ENCODE assay signal across 11 cellular contexts in the genomic region with DNA sequence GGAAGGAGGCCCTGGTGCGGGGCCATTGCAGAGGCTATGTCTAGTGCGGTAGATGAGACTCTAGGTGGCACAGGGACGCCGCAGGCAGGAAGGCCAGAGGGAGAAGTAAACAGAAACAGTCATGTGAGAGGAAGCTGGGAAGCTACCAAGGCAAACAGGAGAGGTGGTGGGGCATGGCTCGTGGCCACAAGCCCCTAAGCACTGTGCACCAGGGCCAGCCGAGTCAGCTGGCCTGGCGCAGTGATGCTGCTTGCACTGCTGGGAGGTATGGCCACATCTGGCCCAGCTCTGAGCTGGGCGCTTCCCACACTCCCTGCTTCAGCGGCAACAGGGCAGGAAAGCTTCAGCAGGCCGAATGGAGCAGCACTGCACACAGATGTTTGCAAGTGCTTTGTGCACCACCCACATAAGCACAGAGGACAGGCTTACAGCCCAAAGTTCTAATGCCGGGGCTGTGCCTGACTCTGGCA.
A peak's percentile ranks its signal among the peaks of the same experiment; 100 is the strongest.
DNase-seq lines count a peak whose midpoint lies in the region; ATAC-seq and TF ChIP-seq lines count a peak whose summit lies in the region.
"Had no signal": no experiment of that assay in that cellular context is flagged by ENCODE, and none has a peak within 500 bp of the region (broad histone marks: within the 10 kb centered on the region; RNA-seq: fewer than 3 reads in every experiment).

No MANE protein-coding gene starts in this region.

- H3K27me3 Mint-ChIP-seq in type B pancreatic cell: no peaks in the 10 kb centered on the region

- peak overlapping the region; percentile 37 for H3K27ac Mint-ChIP-seq in type B pancreatic cell

- TF ChIP-seq POLR2A in heart left ventricle (IDR thresholded peaks at IDR 0.05) (no peak), gastroesophageal sphincter (IDR thresholded peaks at IDR 0.05) (no peak)

- peaks cover 60% of the 10 kb centered on the region for H3K4me1 Mint-ChIP-seq in type B pancreatic cell (ENCODE audit: unreplicated experiment)

- DNase-seq in heart left ventricle (no peak), Right ventricle myocardium superior (no peak), type B pancreatic cell (ENCODE audit: extremely low spot score, unreplicated experiment) (no peak), SJCRH30 (no peak)
- DNase-seq: NCI-H526; stimulated activated CD8-positive, alpha-beta memory T cell treated with anti-CD3 and anti-CD28 coated beads, Interleukin-4, amount 100 ng/mL, for 48 hours; T-helper 1 cell had no signal

- peaks cover 3% of the 10 kb centered on the region for H3K36me3 Mint-ChIP-seq in type B pancreatic cell

- no peaks in the 10 kb centered on the region for H3K27me3 ChIP-seq in heart left ventricle
- H3K27me3 ChIP-seq in gastroesophageal sphincter: no peaks in the 10 kb centered on the region
- H3K27me3 ChIP-seq in SJCRH30: 0 out of 2 replicates have a peak, but pooled peaks cover 5% of the 10 kb centered on the region

- TF ChIP-seq EP300 in gastroesophageal sphincter (IDR thresholded peaks at IDR 0.05): no peak

- no peak overlapping the region for H3K4me3 ChIP-seq in heart left ventricle
- no peak overlapping the region for H3K4me3 ChIP-seq in gastroesophageal sphincter
- no peak overlapping the region for H3K4me3 ChIP-seq in SJCRH30

- H3K4me1 ChIP-seq in heart left ventricle: peaks cover 0 to 13% (median 9%) of the 10 kb centered on the region in 12 donors
- H3K4me1 ChIP-seq in gastroesophageal sphincter: no peaks in the 10 kb centered on the region
- H3K4me1 ChIP-seq in SJCRH30: 0 out of 2 replicates have a peak, but pooled peaks cover 5% of the 10 kb centered on the region

- H3K36me3 ChIP-seq in heart left ventricle: no peaks in the 10 kb centered on the region
- H3K36me3 ChIP-seq in gastroesophageal sphincter: no peaks in the 10 kb centered on the region
- no peaks in the 10 kb centered on the region for H3K36me3 ChIP-seq in SJCRH30

- intact Hi-C loops in heart left ventricle (cut with DNase I) (no loop called here), Right ventricle myocardium superior (cut with DNase I) (no loop called here)

- peak in 3 of 4 donors; percentile 58 to 72 (median 59) for ATAC-seq in heart left ventricle
- no peak for ATAC-seq in Right ventricle myocardium superior (ENCODE audit: poor library complexity)
- ATAC-seq in SK-N-SH treated with all-trans-retinoic acid at 6 μM for 48 hours: peak; percentile 51
- peak; percentile 29 for ATAC-seq in gastroesophageal sphincter
- no peak for ATAC-seq in HG02763 (IDR thresholded peaks at IDR 0.05; ENCODE audit: unreplicated experiment)
- no peak for ATAC-seq in GM18519 (IDR thresholded peaks at IDR 0.05; ENCODE audit: low FRiP score, unreplicated experiment)

- no peak overlapping the region for H3K4me3 Mint-ChIP-seq in type B pancreatic cell

- H3K9me3 Mint-ChIP-seq in type B pancreatic cell: no peaks in the 10 kb centered on the region

- no peak overlapping the region for H3K27ac ChIP-seq in heart left ventricle
- no peak overlapping the region for H3K27ac ChIP-seq in gastroesophageal sphincter
- H3K27ac ChIP-seq in SJCRH30: no peak overlapping the region

- TF ChIP-seq CTCF in heart left ventricle (IDR thresholded peaks at IDR 0.05): no peak
- no peak for TF ChIP-seq CTCF in gastroesophageal sphincter (IDR thresholded peaks at IDR 0.05)
- TF ChIP-seq CTCF in type B pancreatic cell (conservative IDR thresholded peaks at IDR 0.05): no peak

- WGBS in heart left ventricle, 4 donors: 49 to 68% (median 60%) methylated on average over 10 to 11 of the region's 11 CpGs
- WGBS in gastroesophageal sphincter (ENCODE audit: low coverage in 1 of 2), 2 donors: 64 to 76% methylated on average over 4 to 5 of the region's 11 CpGs

- H3K9me3 ChIP-seq in heart left ventricle: no peaks in the 10 kb centered on the region
- no peaks in the 10 kb centered on the region for H3K9me3 ChIP-seq in gastroesophageal sphincter
- H3K9me3 ChIP-seq in SJCRH30 (replicated peaks): no peaks in the 10 kb centered on the region

TF ChIP-seq in SK-N-SH treated with all-trans-retinoic acid at 6 μM for 48 hours, 23 proteins besides CTCF, POLR2A, EP300 and RAD21:
- TF ChIP-seq GLIS3 (CRISPR knock-in tag; IDR thresholded peaks at IDR 0.05) (no peak), ZNF8 (CRISPR knock-in tag; IDR thresholded peaks at IDR 0.05) (no peak), BACH2 (CRISPR knock-in tag; IDR thresholded peaks at IDR 0.05; ENCODE audit: borderline replicate concordance) (no peak), CSRNP3 (CRISPR knock-in tag; IDR thresholded peaks at IDR 0.05) (no peak), CSDC2 (CRISPR knock-in tag; IDR thresholded peaks at IDR 0.05) (no peak), ZC3H10 (CRISPR knock-in tag; IDR thresholded peaks at IDR 0.05) (no peak), TCF4 (CRISPR knock-in tag; IDR thresholded peaks at IDR 0.05; ENCODE audit: borderline replicate concordance) (peak; percentile 17; the same call in 1 of the 2 replicates)
- TF ChIP-seq, protein P1, sequence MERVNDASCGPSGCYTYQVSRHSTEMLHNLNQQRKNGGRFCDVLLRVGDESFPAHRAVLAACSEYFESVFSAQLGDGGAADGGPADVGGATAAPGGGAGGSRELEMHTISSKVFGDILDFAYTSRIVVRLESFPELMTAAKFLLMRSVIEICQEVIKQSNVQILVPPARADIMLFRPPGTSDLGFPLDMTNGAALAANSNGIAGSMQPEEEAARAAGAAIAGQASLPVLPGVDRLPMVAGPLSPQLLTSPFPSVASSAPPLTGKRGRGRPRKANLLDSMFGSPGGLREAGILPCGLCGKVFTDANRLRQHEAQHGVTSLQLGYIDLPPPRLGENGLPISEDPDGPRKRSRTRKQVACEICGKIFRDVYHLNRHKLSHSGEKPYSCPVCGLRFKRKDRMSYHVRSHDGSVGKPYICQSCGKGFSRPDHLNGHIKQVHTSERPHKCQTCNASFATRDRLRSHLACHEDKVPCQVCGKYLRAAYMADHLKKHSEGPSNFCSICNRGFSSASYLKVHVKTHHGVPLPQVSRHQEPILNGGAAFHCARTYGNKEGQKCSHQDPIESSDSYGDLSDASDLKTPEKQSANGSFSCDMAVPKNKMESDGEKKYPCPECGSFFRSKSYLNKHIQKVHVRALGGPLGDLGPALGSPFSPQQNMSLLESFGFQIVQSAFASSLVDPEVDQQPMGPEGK (CRISPR knock-in tag; IDR thresholded peaks at IDR 0.05; ENCODE audit: borderline replicate concordance): no peak

Comparison
In these comparisons a context has a peak if more than half of its experiments do, and no peak if none do; other contexts are left out.
1. ATAC-seq: peak in heart left ventricle (3 of 4), SK-N-SH treated with all-trans-retinoic acid at 6 μM for 48 hours (single experiment) and gastroesophageal sphincter (single experiment); none in Right ventricle myocardium superior (single experiment), HG02763 (single experiment) and GM18519 (single experiment).